In genomic region chr3:100277255-100277800, GRCh38 we compare ENCODE assay signal across 16 cellular contexts. TPM values are rescaled to one million over a fixed set of nuclear protein-coding genes. Genes with fewer than 3 reads are reported as not detected.
DNase-seq lines count a peak whose midpoint lies in the region; ATAC-seq, FAIRE-seq and TF ChIP-seq lines count a peak whose summit lies in the region.
"Had no signal": no experiment of that assay in that cellular context is flagged by ENCODE, and none has a peak within 500 bp of the region (broad histone marks: within the 10 kb centered on the region; RNA-seq: fewer than 3 reads in every experiment).

No MANE protein-coding gene starts in this region.

- no peak for TF ChIP-seq POLR2A in IMR-90 (IDR thresholded peaks at IDR 0.05; ENCODE audit: low read depth, low read length)

- in situ Hi-C loops in IMR-90 (cut with MboI; ENCODE audit: low sequenced_read_pairs), result no loop called here

- H4K5ac ChIP-seq in IMR-90 (ENCODE audit: low read depth, low read length), result no peak overlapping the region

- no peak overlapping the region for H3K18ac ChIP-seq in IMR-90 (ENCODE audit: low read depth, low read length)

- no peak overlapping the region for H2BK120ac ChIP-seq in IMR-90 (ENCODE audit: low read depth, low read length)

- DNase-seq in COLO829 (ENCODE audit: low spot score) (peak; percentile 80), IMR-90 (peak; percentile 26), NCI-H345 treated with DMSO at 0.1 percent for 48 hours (lab: John Stamatoyannopoulos, UW; ENCODE audit: unreplicated experiment) (peak; percentile 48), fibroblast of mammary gland (ENCODE audit: low read depth) (peak; percentile 55), omental fat pad (ENCODE audit: low spot score) (no peak), UCSD-AML1 (lab: John Stamatoyannopoulos, UW; ENCODE audit: unreplicated experiment) (no peak), HTR-8/SVneo (ENCODE audit: insufficient read length, low spot score) (no peak), PC-3 (no peak)
- DNase-seq: activated CD4-positive, alpha-beta T cell treated with anti-CD3 and anti-CD28 coated beads for 48 hours; adrenal gland; mesendoderm; MM.1S; NCI-H526 treated with DMSO at 0.1 percent for 48 hours; stimulated activated CD4-positive, alpha-beta T cell treated with anti-CD3 and anti-CD28 coated beads, Interleukin-4, amount 100 ng/mL, for 4 hours; transverse colon had no signal

- H3K9me1 ChIP-seq in IMR-90 (ENCODE audit: insufficient read depth, low read length), result no peaks in the 10 kb centered on the region

- no peak overlapping the region for H3K9ac ChIP-seq in IMR-90 (ENCODE audit: low read depth, low read length)
- H3K9ac ChIP-seq in PC-3 (ENCODE audit: low read length), result no peak overlapping the region
- H3K9ac ChIP-seq: neural progenitor cell had no signal

- POLR2A ChIA-PET in IMR-90 (lab: Charles Lee; ENCODE audit: unreplicated experiment) (no interaction called here), PC-3 (lab: Charles Lee; ENCODE audit: unreplicated experiment) (no interaction called here)

- no peak overlapping the region for H2AK5ac ChIP-seq in IMR-90 (ENCODE audit: low read depth, low read length)

- H3K56ac ChIP-seq in IMR-90 (ENCODE audit: extremely low read depth, insufficient read depth, low read length), result no peak overlapping the region

- no peak overlapping the region for H4K91ac ChIP-seq in IMR-90 (ENCODE audit: insufficient read depth, low read depth, low read length)

- H3K14ac ChIP-seq in IMR-90 (replicated peaks; ENCODE audit: low read depth, low read length), result no peak overlapping the region

- H2BK15ac ChIP-seq in IMR-90 (ENCODE audit: low read depth, low read length), result no peak overlapping the region

- no peak overlapping the region for H3K4ac ChIP-seq in IMR-90 (ENCODE audit: low read depth, low read length)

- no peak overlapping the region for H2BK5ac ChIP-seq in IMR-90 (ENCODE audit: low read depth, low read length, poor library complexity, severe bottlenecking)

- H3K27me3 ChIP-seq in IMR-90 (ENCODE audit: control insufficient read depth, insufficient read depth, low read length) (no peaks in the 10 kb centered on the region), PC-3 (ENCODE audit: low read length) (no peaks in the 10 kb centered on the region)
- H3K27me3 ChIP-seq: adrenal gland, neural progenitor cell, transverse colon had no signal

- H3K36me3 ChIP-seq in IMR-90 (ENCODE audit: control insufficient read depth, insufficient read depth, low read length), result peaks cover 6% of the 10 kb centered on the region
- peaks cover 9% of the 10 kb centered on the region for H3K36me3 ChIP-seq in PC-3 (ENCODE audit: low read depth, low read length)
- H3K36me3 ChIP-seq: neural progenitor cell had no signal

- H3K27ac ChIP-seq in IMR-90 (ENCODE audit: insufficient read depth, low read length) (no peak overlapping the region), PC-3 (ENCODE audit: low read length) (no peak overlapping the region)
- H3K27ac ChIP-seq: adrenal gland, neural progenitor cell, transverse colon had no signal

- WGBS in IMR-90 (ENCODE audit: extremely low coverage in 2 of 2, insufficient read length in 1 of 2), 2 experiments, result no CpG with 5 or more reads among the region's 1 CpG

- H2AK9ac ChIP-seq in IMR-90 (replicated peaks; ENCODE audit: low read depth, low read length, poor library complexity), result no peak overlapping the region

- H3K23ac ChIP-seq in IMR-90 (ENCODE audit: low read depth, low read length), result no peak overlapping the region

- ATAC-seq in IMR-90 (ENCODE audit: low read depth) (peak; percentile 40; the same call in 1 of the 2 replicates), omental fat pad (ENCODE audit: low FRiP score) (no peak), PC-3 (no peak)

- H3K9me2 ChIP-seq in PC-3 (replicated peaks; ENCODE audit: low read length), result no peaks in the 10 kb centered on the region

- peaks cover 48% of the 10 kb centered on the region for H3K79me2 ChIP-seq in PC-3 (ENCODE audit: low read length)

- no peak overlapping the region for H2BK20ac ChIP-seq in IMR-90 (ENCODE audit: low read depth, low read length)

- peaks cover 26 to 41% of the 10 kb centered on the region in 2 experiments for H3K79me1 ChIP-seq in IMR-90 (ENCODE audit: low read depth in 1 of 2, low read length in 2 of 2)

- no peak for FAIRE-seq in HTR-8/SVneo (lab: Jason Lieb, UNC)

- H3K4me2 ChIP-seq in IMR-90 (ENCODE audit: low read depth, low read length) (no peak overlapping the region), PC-3 (ENCODE audit: low read length) (no peak overlapping the region)
- H3K4me2 ChIP-seq: neural progenitor cell had no signal

- no peak for TF ChIP-seq RAD21 in IMR-90 (IDR thresholded peaks at IDR 0.05; ENCODE audit: low read length)

- CTCF ChIA-PET in IMR-90 (lab: Yijun Ruan, JAX), result interaction anchor here (0.6 to 0.7 kb wide), 2 partner anchors 434 to 680 kb away, joined by 4 to 9 read pairs; no protein-coding TSS in a partner anchor
- CTCF ChIA-PET in PC-3 (lab: Charles Lee), result no interaction called here

- BruUV-seq in IMR-90 (replicated peaks; lab: Mats Ljungman, UMichigan) (no TSS peak), PC-3 (replicated peaks; lab: Mats Ljungman, UMichigan) (no TSS peak)

- H2AFZ ChIP-seq in IMR-90 (replicated peaks; ENCODE audit: low read length, poor library complexity) (no peak overlapping the region), PC-3 (ENCODE audit: low read length) (no peak overlapping the region)
- H2AFZ ChIP-seq: neural progenitor cell had no signal

- H4K20me1 ChIP-seq in IMR-90 (ENCODE audit: insufficient read depth, low read length) (peaks cover 10% of the 10 kb centered on the region; the same call in 1 of the 2 replicates), PC-3 (ENCODE audit: low read length) (no peaks in the 10 kb centered on the region)

- no peaks in the 10 kb centered on the region for H3K9me3 ChIP-seq in IMR-90 (ENCODE audit: control insufficient read depth, insufficient read depth, low read length)
- no peaks in the 10 kb centered on the region for H3K9me3 ChIP-seq in PC-3 (ENCODE audit: low read length)
- H3K9me3 ChIP-seq: adrenal gland, transverse colon had no signal

- TF ChIP-seq CTCF in IMR-90 (conservative IDR thresholded peaks at IDR 0.05; ENCODE audit: low read depth, low read length), result no peak
- no peak for TF ChIP-seq CTCF in fibroblast of mammary gland (conservative IDR thresholded peaks at IDR 0.05; ENCODE audit: control insufficient read depth, insufficient read depth, low read depth, low read length)
- TF ChIP-seq CTCF in omental fat pad (IDR thresholded peaks at IDR 0.05), result no peak
- TF ChIP-seq CTCF in PC-3 (conservative IDR thresholded peaks at IDR 0.05; ENCODE audit: low read depth, low read length), result no peak

- H4K8ac ChIP-seq in IMR-90 (ENCODE audit: low read depth in 2 of 2, low read length in 2 of 2), result no peak overlapping the region

- intact Hi-C loops in IMR-90 (cut with micrococcal nuclease), result no loop called here
- intact Hi-C loops in PC-3 (cut with micrococcal nuclease), result no loop called here

- no peak overlapping the region for H3K4me3 ChIP-seq in IMR-90 (ENCODE audit: insufficient read depth, low read depth, low read length)
- no peak overlapping the region for H3K4me3 ChIP-seq in fibroblast of mammary gland (ENCODE audit: control insufficient read depth, low read depth, low read length)
- H3K4me3 ChIP-seq in PC-3 (ENCODE audit: low read length), result no peak overlapping the region
- H3K4me3 ChIP-seq: adrenal gland, neural progenitor cell, transverse colon had no signal

- H3K4me1 ChIP-seq in IMR-90 (ENCODE audit: control insufficient read depth, insufficient read depth, low read length), result peaks cover 6% of the 10 kb centered on the region; the same call in 1 of the 2 replicates
- H3K4me1 ChIP-seq in PC-3 (ENCODE audit: insufficient read depth, low read length), result no peaks in the 10 kb centered on the region

- no peaks in the 10 kb centered on the region for H3F3A ChIP-seq in PC-3 (ENCODE audit: low read length, unreplicated experiment)

- dilution Hi-C loops in IMR-90 (cut with HindIII; ENCODE audit: low sequenced_read_pairs, unreplicated experiment), result no loop called here

TF ChIP-seq in IMR-90, 13 proteins besides CTCF, POLR2A, EP300 and RAD21:
- no peak for TF ChIP-seq MAFK (IDR thresholded peaks at IDR 0.05; ENCODE audit: low read depth, low read length)
- no peak for TF ChIP-seq FOS (IDR thresholded peaks at IDR 0.05; ENCODE audit: low read depth, low read length)
- TF ChIP-seq BHLHE40 (IDR thresholded peaks at IDR 0.05; ENCODE audit: low read depth, low read length), result no peak
- TF ChIP-seq MAZ (IDR thresholded peaks at IDR 0.05; ENCODE audit: borderline replicate concordance, low read depth, low read length), result no peak
- TF ChIP-seq RFX5 (IDR thresholded peaks at IDR 0.05; ENCODE audit: low read depth, low read length), result no peak
- no peak for TF ChIP-seq CEBPB (IDR thresholded peaks at IDR 0.05; ENCODE audit: low read depth, low read length)
- no peak for TF ChIP-seq ELK1 (IDR thresholded peaks at IDR 0.05; ENCODE audit: borderline replicate concordance, low read depth, low read length)
TF ChIP-seq in IMR-90: peak in this region for 0.

RNA-seq across cellular contexts. Expression of gene TBC1D23, which starts 16.5 kb away (rescaled TPM):
- total RNA-seq in IMR-90 (2012; rRNA removed), result 67.0 and 123 TPM in 2 replicates
- 16.3 and 21.2 TPM in 2 replicates for polyA plus RNA-seq in IMR-90 (2012; rRNA removed)
- polyA plus RNA-seq in IMR-90 (2012; cell fraction: cytosol; rRNA removed), result 3.2 and 4.0 TPM in 2 replicates
- polyA plus RNA-seq in IMR-90 (2012; cell fraction: nucleus; rRNA removed; ENCODE audit: low replicate concordance), result 3.0 and 24.5 TPM in 2 replicates
- total RNA-seq in omental fat pad, result 10 to 100 TPM; 27.8 to 47.3 (median 31.5) TPM
- 25.6 and 37.9 TPM in 2 replicates for total RNA-seq in PC-3 (2014; rRNA removed)

RNA-seq across cellular contexts. Expression of gene NIT2, which starts 57.2 kb away (rescaled TPM):
- total RNA-seq in IMR-90 (2012; rRNA removed) (12.4 and 13.3 TPM in 2 replicates), omental fat pad (10 to 100 TPM; 27.0 to 42.6 (median 32.3) TPM), PC-3 (2014; rRNA removed) (37.8 and 63.1 TPM in 2 replicates)
- 25.7 and 27.1 TPM in 2 replicates for polyA plus RNA-seq in IMR-90 (2012; rRNA removed)
- polyA plus RNA-seq in IMR-90 (2012; cell fraction: cytosol; rRNA removed), result 3.6 and 5.0 TPM in 2 replicates
- polyA plus RNA-seq in IMR-90 (2012; cell fraction: nucleus; rRNA removed; ENCODE audit: low replicate concordance), result 24.0 and 95.4 TPM in 2 replicates

Comparison
In these comparisons a context has a peak if more than half of its experiments do, and no peak if none do; other contexts are left out.
1. DNase-seq: peak in COLO829 (single experiment), IMR-90 (single experiment), NCI-H345 treated with DMSO at 0.1 percent for 48 hours (single experiment) and fibroblast of mammary gland (single experiment); none in omental fat pad (single experiment), UCSD-AML1 (single experiment), HTR-8/SVneo (single experiment) and PC-3 (single experiment).